ENCODE assay signal across 37 cellular contexts in genomic region chr1:156904187-156904959, GRCh38. TPM values are rescaled to one million over a fixed set of nuclear protein-coding genes. Genes with fewer than 3 reads are reported as not detected.
"Had no signal": no experiment of that assay in that cellular context is flagged by ENCODE, and none has a peak within 500 bp of the region (broad histone marks: within the 10 kb centered on the region; RNA-seq: fewer than 3 reads in every experiment).

No MANE protein-coding gene starts in this region.

- H3K27ac ChIP-seq: ascending aorta, brain microvascular endothelial cell, left lung, SK-N-MC, suprapubic skin, tibial artery, upper lobe of right lung, WERI-Rb-1 had no signal

- ATAC-seq: activated CD4-positive, CD25-positive, alpha-beta regulatory T cell treated with anti-CD3 and anti-CD28 coated beads, Interleukin-2, amount 50 U/mL, for 24 hours; gastroesophageal sphincter; left lung; naive thymus-derived CD8-positive, alpha-beta T cell; sciatic nerve; stimulated activated memory B cell treated with anti-CD40 and anti-IgM and Interleukin-4, amounts not matched to agents 10 μg/mL and 1 μg/mL and 100 μg/mL, for 72 hours; upper lobe of right lung had no signal

- H3K36me3 ChIP-seq: left lung, suprapubic skin, WERI-Rb-1 had no signal

- H3K4me3 ChIP-seq: ascending aorta, gastroesophageal sphincter, left lung, SK-N-MC, suprapubic skin, tibial artery, upper lobe of right lung had no signal

- H3K27me3 ChIP-seq: ascending aorta, brain microvascular endothelial cell, tibial artery had no signal

- H3K9me3 ChIP-seq: ascending aorta, gastroesophageal sphincter, left lung, suprapubic skin, tibial artery, upper lobe of right lung had no signal

- H3K4me1 ChIP-seq: ascending aorta had no signal

- DNase-seq: activated CD4-positive, alpha-beta T cell treated with anti-CD3 and anti-CD28 coated beads for 48 hours; activated CD4-positive, alpha-beta T cell treated with anti-CD3 and anti-CD28 coated beads, Interleukin-2, amount 50 U/mL, for 48 hours; activated CD8-positive, alpha-beta memory T cell treated with anti-CD3 and anti-CD28 coated beads for 24 hours; activated gamma-delta T cell; activated naive CD4-positive, alpha-beta T cell treated with anti-CD3 and anti-CD28 coated beads, Interleukin-2, amount 10 ng/mL, durations not matched to agents 7 days and 5 days; activated naive CD8-positive, alpha-beta T cell treated with anti-CD3 and anti-CD28 coated beads, Interleukin-2, amount 10 ng/mL, durations not matched to agents 7 days and 5 days; brain microvascular endothelial cell; effector CD4-positive, alpha-beta T cell; head of caudate nucleus; hypothalamus; immature natural killer cell; midbrain; naive thymus-derived CD8-positive, alpha-beta T cell; small intestine; stimulated activated CD4-positive, alpha-beta T cell treated with anti-CD3 and anti-CD28 coated beads, Interleukin-1b, Interleukin-23, amount 100 ng/mL, for 48 hours; stimulated activated CD4-positive, alpha-beta T cell treated with anti-CD3 and anti-CD28 coated beads, Interleukin-4, amount 100 ng/mL, for 4 hours; stimulated activated CD8-positive, alpha-beta memory T cell treated with anti-CD3 and anti-CD28 coated beads, Interleukin-4, amount 100 ng/mL, for 48 hours; T-helper 9 cell; tibial artery; upper lobe of right lung; WERI-Rb-1 had no signal

RNA-seq across cellular contexts. Expression of gene PEAR1, which starts 10.9 kb away (rescaled TPM):
- polyA plus RNA-seq: naive thymus-derived CD8-positive, alpha-beta T cell had no signal

RNA-seq across cellular contexts. Expression of gene LRRC71, which starts 16.1 kb away (rescaled TPM):
- total RNA-seq: activated naive CD8-positive, alpha-beta T cell treated with anti-CD3 and anti-CD28 coated beads, Interleukin-2, amount 10 ng/mL, durations not matched to agents 7 days and 5 days; activated T-helper 1 cell treated with anti-CD3 and anti-CD28 coated beads, Interleukin-12 subunit alpha, Interleukin-12 subunit beta, Interleukin-2, Interleukin-4 antibody, amounts not matched to agents 30 ng/mL and 10 ng/mL and 1 ng/mL, durations not matched to agents 14 hours and 24 hours and 36 hours; ascending aorta; epithelial cell of proximal tubule; fibroblast of villous mesenchyme; kidney epithelial cell; naive thymus-derived CD8-positive, alpha-beta T cell; posterior vena cava; renal cortical epithelial cell; suprapubic skin; T-helper 1 cell treated with Interleukin-12 subunit alpha and Interleukin-12 subunit beta and Interleukin-4 antibody, amounts not matched to agents 30 ng/mL and 1 ng/mL, for 36 hours had no signal
- polyA plus RNA-seq: immature natural killer cell; naive thymus-derived CD8-positive, alpha-beta T cell had no signal

RNA-seq across cellular contexts. Expression of gene NTRK1, which starts 43.7 kb away (rescaled TPM):
- total RNA-seq: ascending aorta; epithelial cell of proximal tubule; fibroblast of villous mesenchyme; kidney epithelial cell; naive thymus-derived CD8-positive, alpha-beta T cell; osteocyte; renal cortical epithelial cell had no signal

RNA-seq across cellular contexts. Expression of gene INSRR, which starts 45.5 kb away (rescaled TPM):
- total RNA-seq: epithelial cell of proximal tubule; fibroblast of villous mesenchyme; kidney epithelial cell; left lung; naive thymus-derived CD8-positive, alpha-beta T cell; renal cortical epithelial cell; suprapubic skin; upper lobe of right lung had no signal
- polyA plus RNA-seq: immature natural killer cell; naive thymus-derived CD8-positive, alpha-beta T cell had no signal
